In genomic region chr7:150642926-150643325, GRCh38 we compare ENCODE assay signal across 34 cellular contexts. TPM values are rescaled to one million over a fixed set of nuclear protein-coding genes. Genes with fewer than 3 reads are reported as not detected.
"Had no signal": no experiment of that assay in that cellular context is flagged by ENCODE, and none has a peak within 500 bp of the region (broad histone marks: within the 10 kb centered on the region; RNA-seq: fewer than 3 reads in every experiment).

No MANE protein-coding gene starts in this region.

- DNase-seq: activated B cell treated with CpG ODN at 0.5 μM for 24 hours; activated CD4-positive, alpha-beta memory T cell treated with anti-CD3 and anti-CD28 coated beads for 36 hours; activated CD4-positive, alpha-beta T cell treated with anti-CD3 and anti-CD28 coated beads for 4 hours; activated CD4-positive, alpha-beta T cell treated with anti-CD3 and anti-CD28 coated beads, Interleukin-2, amount 10 ng/mL, durations not matched to agents 24 days and 14 days; activated CD4-positive, alpha-beta T cell treated with anti-CD3 and anti-CD28 coated beads, Interleukin-2, amount 50 U/mL, for 1 hour; activated CD4-positive, alpha-beta T cell treated with anti-CD3 and anti-CD28 coated beads, Interleukin-2, amount 50 U/mL, for 4 hours; activated CD4-positive, CD25-positive, alpha-beta regulatory T cell treated with anti-CD3 and anti-CD28 coated beads, Interleukin-2, amount 50 U/mL, for 72 hours; activated CD8-positive, alpha-beta memory T cell treated with anti-CD3 and anti-CD28 coated beads, Interleukin-2, amount 50 U/mL, for 4 hours; activated CD8-positive, alpha-beta T cell treated with anti-CD3 and anti-CD28 coated beads for 36 hours; activated effector memory CD4-positive, alpha-beta T cell treated with anti-CD3 and anti-CD28 coated beads, Interleukin-2, amount 50 U/mL, for 16 hours; activated gamma-delta T cell treated with Interleukin-2 at 50 U/mL for 16 hours; activated naive CD4-positive, alpha-beta T cell; activated naive CD4-positive, alpha-beta T cell treated with anti-CD3 and anti-CD28 coated beads for 36 hours; activated naive CD8-positive, alpha-beta T cell treated with anti-CD3 and anti-CD28 coated beads for 36 hours; activated T-cell treated with anti-CD3 and anti-CD28 coated beads for 4 hours; activated T-cell treated with anti-CD3 and anti-CD28 coated beads, Interleukin-2, amount 50 U/mL, for 4 hours; activated T-cell treated with anti-CD3 and anti-CD28 coated beads, Interleukin-2, amount 50 U/mL, for 72 hours; adrenal gland; amniotic stem cell; aorta; body of pancreas; brain microvascular endothelial cell; central memory CD4-positive, alpha-beta T cell; SW 1271; T-helper 1 cell; T-helper 2 cell; T-helper 9 cell had no signal

- H3K27ac ChIP-seq: adrenal gland, body of pancreas, brain microvascular endothelial cell, breast epithelium, VCaP had no signal

- H3K4me3 ChIP-seq: adrenal gland, body of pancreas, breast epithelium had no signal

- H3K27me3 ChIP-seq: adrenal gland, body of pancreas, brain microvascular endothelial cell, breast epithelium had no signal

- H3K4me3 Mint-ChIP-seq: activated B cell treated with CpG ODN at 0.5 μM for 24 hours; activated CD4-positive, alpha-beta memory T cell treated with anti-CD3 and anti-CD28 coated beads for 36 hours; activated CD4-positive, alpha-beta T cell treated with anti-CD3 and anti-CD28 coated beads, Interleukin-2, amount 10 ng/mL, durations not matched to agents 24 days and 14 days; activated CD8-positive, alpha-beta T cell treated with anti-CD3 and anti-CD28 coated beads for 36 hours; activated naive CD4-positive, alpha-beta T cell treated with anti-CD3 and anti-CD28 coated beads for 36 hours; activated naive CD8-positive, alpha-beta T cell treated with anti-CD3 and anti-CD28 coated beads for 36 hours; activated T-cell treated with anti-CD3 and anti-CD28 coated beads, Interleukin-2, amount 50 U/mL, for 4 hours; activated T-cell treated with anti-CD3 and anti-CD28 coated beads, Interleukin-2, amount 50 U/mL, for 72 hours; activated T-helper 1 cell treated with anti-CD3 and anti-CD28 coated beads, Interleukin-12 subunit alpha, Interleukin-12 subunit beta, Interleukin-2, Interleukin-4 antibody, amounts not matched to agents 30 ng/mL and 10 ng/mL and 1 ng/mL, durations not matched to agents 14 hours and 24 hours and 36 hours; activated T-helper 17 cell treated with anti-CD3 and anti-CD28 coated beads, Interleukin-2, amount 50 U/mL, for 72 hours; T-helper 1 cell treated with Interleukin-12 subunit alpha and Interleukin-12 subunit beta and Interleukin-4 antibody, amounts not matched to agents 30 μg/mL and 1 μg/mL, for 36 hours; T-helper 2 cell treated with Interferon-gamma antibody and Interleukin-4, amounts not matched to agents 5 μg/mL and 100 μg/mL, for 36 hours had no signal

- H3K36me3 ChIP-seq: adrenal gland, brain microvascular endothelial cell, breast epithelium had no signal

- H3K4me1 Mint-ChIP-seq: activated B cell treated with CpG ODN at 0.5 μM for 24 hours had no signal

- H3K4me1 ChIP-seq: adrenal gland, body of pancreas, breast epithelium had no signal

- ATAC-seq: activated CD8-positive, alpha-beta T cell treated with anti-CD3 and anti-CD28 coated beads for 36 hours; activated T-cell treated with anti-CD3 and anti-CD28 coated beads, Interleukin-2, amount 50 U/mL, for 4 hours; activated T-cell treated with anti-CD3 and anti-CD28 coated beads, Interleukin-2, amount 50 U/mL, for 72 hours; activated T-helper 17 cell treated with anti-CD3 and anti-CD28 coated beads, Interleukin-2, amount 50 U/mL, for 72 hours; body of pancreas had no signal

- H3K27ac Mint-ChIP-seq: activated B cell treated with CpG ODN at 0.5 μM for 24 hours; activated CD4-positive, alpha-beta memory T cell treated with anti-CD3 and anti-CD28 coated beads for 36 hours; activated CD4-positive, alpha-beta T cell treated with anti-CD3 and anti-CD28 coated beads, Interleukin-2, amount 10 ng/mL, durations not matched to agents 24 days and 14 days; activated CD8-positive, alpha-beta T cell treated with anti-CD3 and anti-CD28 coated beads for 36 hours; activated naive CD4-positive, alpha-beta T cell treated with anti-CD3 and anti-CD28 coated beads for 36 hours; activated naive CD8-positive, alpha-beta T cell treated with anti-CD3 and anti-CD28 coated beads for 36 hours; activated T-cell treated with anti-CD3 and anti-CD28 coated beads, Interleukin-2, amount 50 U/mL, for 72 hours; activated T-helper 1 cell treated with anti-CD3 and anti-CD28 coated beads, Interleukin-12 subunit alpha, Interleukin-12 subunit beta, Interleukin-2, Interleukin-4 antibody, amounts not matched to agents 30 ng/mL and 10 ng/mL and 1 ng/mL, durations not matched to agents 14 hours and 24 hours and 36 hours; activated T-helper 17 cell treated with anti-CD3 and anti-CD28 coated beads, Interleukin-2, amount 50 U/mL, for 72 hours; T-helper 1 cell treated with Interleukin-12 subunit alpha and Interleukin-12 subunit beta and Interleukin-4 antibody, amounts not matched to agents 30 μg/mL and 1 μg/mL, for 36 hours; T-helper 2 cell treated with Interferon-gamma antibody and Interleukin-4, amounts not matched to agents 5 μg/mL and 100 μg/mL, for 36 hours had no signal

- H3K27me3 Mint-ChIP-seq: activated CD4-positive, alpha-beta memory T cell treated with anti-CD3 and anti-CD28 coated beads for 36 hours; activated CD4-positive, alpha-beta T cell treated with anti-CD3 and anti-CD28 coated beads, Interleukin-2, amount 10 ng/mL, durations not matched to agents 24 days and 14 days; activated CD8-positive, alpha-beta T cell treated with anti-CD3 and anti-CD28 coated beads for 36 hours; activated naive CD8-positive, alpha-beta T cell treated with anti-CD3 and anti-CD28 coated beads for 36 hours; activated T-helper 17 cell treated with anti-CD3 and anti-CD28 coated beads, Interleukin-2, amount 50 U/mL, for 72 hours had no signal

- H3K9me3 ChIP-seq: adrenal gland had no signal

RNA-seq across cellular contexts. Expression of gene GIMAP6, which starts 10.7 kb away (rescaled TPM):
- total RNA-seq: astrocyte had no signal

RNA-seq across cellular contexts. Expression of gene GIMAP2, which starts 42.6 kb away (rescaled TPM):
- total RNA-seq: astrocyte had no signal
